In the genomic region with DNA sequence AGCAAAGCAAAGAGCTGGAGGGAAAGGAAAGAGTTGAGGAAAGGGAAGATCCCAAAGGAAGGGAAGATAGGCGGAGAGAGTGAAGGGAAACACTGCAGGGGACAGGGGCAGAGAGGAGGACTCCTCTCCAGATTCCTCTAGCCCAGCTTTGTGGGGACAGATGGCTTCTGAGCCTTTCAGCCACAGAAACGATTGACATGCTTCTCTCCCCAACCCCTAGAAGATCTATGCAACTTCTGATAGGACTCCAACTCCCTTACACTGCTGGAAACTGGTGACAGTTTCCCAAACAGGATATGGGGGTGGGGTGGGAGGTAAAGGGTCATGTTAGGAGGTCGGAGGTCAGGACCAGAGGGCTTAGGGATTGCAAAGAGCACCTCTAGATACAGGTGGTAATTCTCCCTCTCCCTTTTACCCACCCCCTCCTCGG, we compare ENCODE assay signal across 1 cellular context.
TF ChIP-seq lines count a peak whose summit lies in the region.

No MANE protein-coding gene starts in this region.

TF ChIP-seq in K562, 482 proteins besides CTCF, POLR2A, EP300 and RAD21:
- TF ChIP-seq, protein P1, sequence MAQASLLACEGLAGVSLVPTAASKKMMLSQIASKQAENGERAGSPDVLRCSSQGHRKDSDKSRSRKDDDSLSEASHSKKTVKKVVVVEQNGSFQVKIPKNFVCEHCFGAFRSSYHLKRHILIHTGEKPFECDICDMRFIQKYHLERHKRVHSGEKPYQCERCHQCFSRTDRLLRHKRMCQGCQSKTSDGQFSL (CRISPR knock-in tag; IDR thresholded peaks at IDR 0.05), result no peak
- TF ChIP-seq, protein P1 (tag; IDR thresholded peaks at IDR 0.05), result no peak
- TF ChIP-seq ZNF24 (IDR thresholded peaks at IDR 0.05), result no peak
- no peak for TF ChIP-seq MTA3 (IDR thresholded peaks at IDR 0.05; ENCODE audit: borderline replicate concordance)
- no peak for TF ChIP-seq LCOR (CRISPR knock-in tag; IDR thresholded peaks at IDR 0.05)
- TF ChIP-seq ZNF764 (CRISPR knock-in tag; IDR thresholded peaks at IDR 0.05; ENCODE audit: low read depth), result no peak
- TF ChIP-seq, protein P2, sequence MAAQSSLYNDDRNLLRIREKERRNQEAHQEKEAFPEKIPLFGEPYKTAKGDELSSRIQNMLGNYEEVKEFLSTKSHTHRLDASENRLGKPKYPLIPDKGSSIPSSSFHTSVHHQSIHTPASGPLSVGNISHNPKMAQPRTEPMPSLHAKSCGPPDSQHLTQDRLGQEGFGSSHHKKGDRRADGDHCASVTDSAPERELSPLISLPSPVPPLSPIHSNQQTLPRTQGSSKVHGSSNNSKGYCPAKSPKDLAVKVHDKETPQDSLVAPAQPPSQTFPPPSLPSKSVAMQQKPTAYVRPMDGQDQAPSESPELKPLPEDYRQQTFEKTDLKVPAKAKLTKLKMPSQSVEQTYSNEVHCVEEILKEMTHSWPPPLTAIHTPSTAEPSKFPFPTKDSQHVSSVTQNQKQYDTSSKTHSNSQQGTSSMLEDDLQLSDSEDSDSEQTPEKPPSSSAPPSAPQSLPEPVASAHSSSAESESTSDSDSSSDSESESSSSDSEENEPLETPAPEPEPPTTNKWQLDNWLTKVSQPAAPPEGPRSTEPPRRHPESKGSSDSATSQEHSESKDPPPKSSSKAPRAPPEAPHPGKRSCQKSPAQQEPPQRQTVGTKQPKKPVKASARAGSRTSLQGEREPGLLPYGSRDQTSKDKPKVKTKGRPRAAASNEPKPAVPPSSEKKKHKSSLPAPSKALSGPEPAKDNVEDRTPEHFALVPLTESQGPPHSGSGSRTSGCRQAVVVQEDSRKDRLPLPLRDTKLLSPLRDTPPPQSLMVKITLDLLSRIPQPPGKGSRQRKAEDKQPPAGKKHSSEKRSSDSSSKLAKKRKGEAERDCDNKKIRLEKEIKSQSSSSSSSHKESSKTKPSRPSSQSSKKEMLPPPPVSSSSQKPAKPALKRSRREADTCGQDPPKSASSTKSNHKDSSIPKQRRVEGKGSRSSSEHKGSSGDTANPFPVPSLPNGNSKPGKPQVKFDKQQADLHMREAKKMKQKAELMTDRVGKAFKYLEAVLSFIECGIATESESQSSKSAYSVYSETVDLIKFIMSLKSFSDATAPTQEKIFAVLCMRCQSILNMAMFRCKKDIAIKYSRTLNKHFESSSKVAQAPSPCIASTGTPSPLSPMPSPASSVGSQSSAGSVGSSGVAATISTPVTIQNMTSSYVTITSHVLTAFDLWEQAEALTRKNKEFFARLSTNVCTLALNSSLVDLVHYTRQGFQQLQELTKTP (IDR thresholded peaks at IDR 0.05; ENCODE audit: low read depth in 1 of 2, partially characterized antibody in 2 of 2), result no peak
- TF ChIP-seq SAFB (IDR thresholded peaks at IDR 0.05; ENCODE audit: borderline replicate concordance, low read depth, low read length), result no peak
- no peak for TF ChIP-seq NR2C2 (CRISPR knock-in tag; IDR thresholded peaks at IDR 0.05)
- TF ChIP-seq NR2C2 (tag; IDR thresholded peaks at IDR 0.05), result peak; percentile 83
- TF ChIP-seq PRMT5 (CRISPR knock-in tag; IDR thresholded peaks at IDR 0.05), result no peak
- TF ChIP-seq NFYB (IDR thresholded peaks at IDR 0.05; ENCODE audit: extremely low read depth, insufficient read length), result no peak
- TF ChIP-seq ZNF551 (CRISPR knock-in tag; IDR thresholded peaks at IDR 0.05), result no peak
- TF ChIP-seq PRPF4 (IDR thresholded peaks at IDR 0.05; ENCODE audit: insufficient read depth, low read depth, low read length, poor library complexity, severe bottlenecking), result no peak
- TF ChIP-seq NONO (IDR thresholded peaks at IDR 0.05; ENCODE audit: low read depth in 2 of 2, low read length in 1 of 2), result no peak
- TF ChIP-seq PKNOX1 (IDR thresholded peaks at IDR 0.05), result peak; percentile 19; the same call in 1 of the 2 replicates
- no peak for TF ChIP-seq ZNF175 (CRISPR knock-in tag; IDR thresholded peaks at IDR 0.05; ENCODE audit: low read depth)
- TF ChIP-seq CBFA2T3 (IDR thresholded peaks at IDR 0.05), result peak; percentile 40; the same call in 1 of the 2 replicates
- TF ChIP-seq ZNF699 (CRISPR knock-in tag; IDR thresholded peaks at IDR 0.05; ENCODE audit: insufficient replicate concordance), result no peak
- TF ChIP-seq EGR1 (conservative IDR thresholded peaks at IDR 0.05), result peak; percentile 48
- peak; percentile 82 for TF ChIP-seq NR2C1 (IDR thresholded peaks at IDR 0.05)
- TF ChIP-seq NR2C1 (tag; IDR thresholded peaks at IDR 0.05), result peak; percentile 93
- TF ChIP-seq, protein P3, sequence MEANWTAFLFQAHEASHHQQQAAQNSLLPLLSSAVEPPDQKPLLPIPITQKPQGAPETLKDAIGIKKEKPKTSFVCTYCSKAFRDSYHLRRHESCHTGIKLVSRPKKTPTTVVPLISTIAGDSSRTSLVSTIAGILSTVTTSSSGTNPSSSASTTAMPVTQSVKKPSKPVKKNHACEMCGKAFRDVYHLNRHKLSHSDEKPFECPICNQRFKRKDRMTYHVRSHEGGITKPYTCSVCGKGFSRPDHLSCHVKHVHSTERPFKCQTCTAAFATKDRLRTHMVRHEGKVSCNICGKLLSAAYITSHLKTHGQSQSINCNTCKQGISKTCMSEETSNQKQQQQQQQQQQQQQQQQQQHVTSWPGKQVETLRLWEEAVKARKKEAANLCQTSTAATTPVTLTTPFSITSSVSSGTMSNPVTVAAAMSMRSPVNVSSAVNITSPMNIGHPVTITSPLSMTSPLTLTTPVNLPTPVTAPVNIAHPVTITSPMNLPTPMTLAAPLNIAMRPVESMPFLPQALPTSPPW (CRISPR knock-in tag; IDR thresholded peaks at IDR 0.05), result peak; percentile 29
- TF ChIP-seq, protein P4, sequence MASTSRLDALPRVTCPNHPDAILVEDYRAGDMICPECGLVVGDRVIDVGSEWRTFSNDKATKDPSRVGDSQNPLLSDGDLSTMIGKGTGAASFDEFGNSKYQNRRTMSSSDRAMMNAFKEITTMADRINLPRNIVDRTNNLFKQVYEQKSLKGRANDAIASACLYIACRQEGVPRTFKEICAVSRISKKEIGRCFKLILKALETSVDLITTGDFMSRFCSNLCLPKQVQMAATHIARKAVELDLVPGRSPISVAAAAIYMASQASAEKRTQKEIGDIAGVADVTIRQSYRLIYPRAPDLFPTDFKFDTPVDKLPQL (IDR thresholded peaks at IDR 0.05; ENCODE audit: extremely low read depth, insufficient read length), result no peak
